ENCODE assay signal across 29 cellular contexts in the genomic region with DNA sequence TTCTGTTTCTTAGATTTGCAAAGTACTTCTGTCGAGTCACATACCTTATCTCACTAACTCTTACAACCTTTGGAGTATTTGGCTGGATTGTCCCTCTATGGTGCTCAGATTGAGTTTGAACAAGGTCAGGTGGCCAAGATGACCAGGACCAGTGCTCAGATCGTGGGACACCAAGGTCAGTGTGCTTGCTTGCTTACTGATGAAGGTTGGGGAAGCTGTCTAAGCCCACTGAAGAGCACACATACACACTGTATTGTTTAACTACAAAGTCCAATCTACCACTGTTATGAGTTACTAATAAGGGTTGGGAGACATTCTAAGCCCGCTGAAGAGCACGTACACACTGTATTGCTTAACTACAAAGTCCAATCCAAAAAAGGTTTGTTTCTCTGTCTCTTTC.
"Had no signal": no experiment of that assay in that cellular context is flagged by ENCODE, and none has a peak within 500 bp of the region (broad histone marks: within the 10 kb centered on the region; RNA-seq: fewer than 3 reads in every experiment).

No MANE protein-coding gene starts in this region.

- H3K9me3 ChIP-seq: colonic mucosa, esophagus muscularis mucosa, gastroesophageal sphincter, ovary, psoas muscle, thoracic aorta, tibial nerve, upper lobe of left lung had no signal

- H3K4me3 ChIP-seq: colonic mucosa, esophagus muscularis mucosa, gastroesophageal sphincter, heart left ventricle, lung, ovary, psoas muscle, skin epidermis, thoracic aorta, tibial nerve, upper lobe of left lung had no signal

- H3K36me3 ChIP-seq: colonic mucosa, ovary had no signal

- H3K36me3 Mint-ChIP-seq: natural killer cell had no signal

- DNase-seq: colonic mucosa; dermis blood vessel endothelial cell; effector memory CD4-positive, alpha-beta T cell; foreskin keratinocyte; heart left ventricle; hippocampal formation; immature natural killer cell; islet precursor cell; kidney glomerular epithelial cell; left colon; left ventricle myocardium superior; natural killer cell; occipital lobe; ovary; posterior cingulate gyrus; psoas muscle; right cardiac atrium; stimulated activated CD4-positive, alpha-beta T cell treated with anti-CD3 and anti-CD28 coated beads, Interleukin-15, amount 100 ng/mL, for 24 hours; stimulated activated CD4-positive, alpha-beta T cell treated with anti-CD3 and anti-CD28 coated beads, Interleukin-2, amount 100 ng/mL, for 48 hours; stimulated activated naive B cell treated with anti-CD40 and anti-IgM and Interleukin-4, amounts not matched to agents 10 μg/mL and 1 μg/mL and 100 μg/mL, for 72 hours; upper lobe of left lung had no signal

- H3K27ac Mint-ChIP-seq: memory B cell; natural killer cell; stimulated activated naive B cell treated with anti-CD40 and anti-IgM and Interleukin-4, amounts not matched to agents 10 μg/mL and 1 μg/mL and 100 μg/mL, for 72 hours; stimulated activated naive CD8-positive, alpha-beta T cell treated with anti-CD3 and anti-CD28 coated beads, Interleukin-15, Interleukin-2, amounts not matched to agents 100 ng/mL and 50 ng/mL, for 24 hours had no signal

- H3K4me3 Mint-ChIP-seq: immature natural killer cell; memory B cell; natural killer cell; stimulated activated naive B cell treated with anti-CD40 and anti-IgM and Interleukin-4, amounts not matched to agents 10 μg/mL and 1 μg/mL and 100 μg/mL, for 72 hours; stimulated activated naive CD8-positive, alpha-beta T cell treated with anti-CD3 and anti-CD28 coated beads, Interleukin-15, Interleukin-2, amounts not matched to agents 100 ng/mL and 50 ng/mL, for 24 hours had no signal

- H3K27me3 ChIP-seq: colonic mucosa, esophagus muscularis mucosa, foreskin keratinocyte, gastroesophageal sphincter, heart left ventricle, ovary, tibial nerve, upper lobe of left lung had no signal

- H3K27me3 Mint-ChIP-seq: memory B cell; stimulated activated naive B cell treated with anti-CD40 and anti-IgM and Interleukin-4, amounts not matched to agents 10 μg/mL and 1 μg/mL and 100 μg/mL, for 72 hours; stimulated activated naive CD8-positive, alpha-beta T cell treated with anti-CD3 and anti-CD28 coated beads, Interleukin-15, Interleukin-2, amounts not matched to agents 100 ng/mL and 50 ng/mL, for 24 hours had no signal

- ATAC-seq: foreskin keratinocyte; gastroesophageal sphincter; heart left ventricle; left colon; left ventricle myocardium superior; natural killer cell; psoas muscle; right cardiac atrium; stimulated activated naive B cell treated with anti-CD40 and anti-IgM and Interleukin-4, amounts not matched to agents 10 μg/mL and 1 μg/mL and 100 μg/mL, for 72 hours had no signal

- H3K4me1 ChIP-seq: colonic mucosa, esophagus muscularis mucosa, foreskin keratinocyte, gastroesophageal sphincter, heart left ventricle, psoas muscle, tibial nerve, upper lobe of left lung had no signal

- H3K4me1 Mint-ChIP-seq: immature natural killer cell; memory B cell; natural killer cell; stimulated activated naive B cell treated with anti-CD40 and anti-IgM and Interleukin-4, amounts not matched to agents 10 μg/mL and 1 μg/mL and 100 μg/mL, for 72 hours had no signal

- H3K27ac ChIP-seq: colonic mucosa, esophagus muscularis mucosa, foreskin keratinocyte, gastroesophageal sphincter, heart left ventricle, ovary, psoas muscle, skin epidermis, thoracic aorta, tibial nerve, upper lobe of left lung had no signal

- H3K9me3 Mint-ChIP-seq: immature natural killer cell; memory B cell; natural killer cell; stimulated activated naive B cell treated with anti-CD40 and anti-IgM and Interleukin-4, amounts not matched to agents 10 μg/mL and 1 μg/mL and 100 μg/mL, for 72 hours; stimulated activated naive CD8-positive, alpha-beta T cell treated with anti-CD3 and anti-CD28 coated beads, Interleukin-15, Interleukin-2, amounts not matched to agents 100 ng/mL and 50 ng/mL, for 24 hours had no signal
